In the genomic region with DNA sequence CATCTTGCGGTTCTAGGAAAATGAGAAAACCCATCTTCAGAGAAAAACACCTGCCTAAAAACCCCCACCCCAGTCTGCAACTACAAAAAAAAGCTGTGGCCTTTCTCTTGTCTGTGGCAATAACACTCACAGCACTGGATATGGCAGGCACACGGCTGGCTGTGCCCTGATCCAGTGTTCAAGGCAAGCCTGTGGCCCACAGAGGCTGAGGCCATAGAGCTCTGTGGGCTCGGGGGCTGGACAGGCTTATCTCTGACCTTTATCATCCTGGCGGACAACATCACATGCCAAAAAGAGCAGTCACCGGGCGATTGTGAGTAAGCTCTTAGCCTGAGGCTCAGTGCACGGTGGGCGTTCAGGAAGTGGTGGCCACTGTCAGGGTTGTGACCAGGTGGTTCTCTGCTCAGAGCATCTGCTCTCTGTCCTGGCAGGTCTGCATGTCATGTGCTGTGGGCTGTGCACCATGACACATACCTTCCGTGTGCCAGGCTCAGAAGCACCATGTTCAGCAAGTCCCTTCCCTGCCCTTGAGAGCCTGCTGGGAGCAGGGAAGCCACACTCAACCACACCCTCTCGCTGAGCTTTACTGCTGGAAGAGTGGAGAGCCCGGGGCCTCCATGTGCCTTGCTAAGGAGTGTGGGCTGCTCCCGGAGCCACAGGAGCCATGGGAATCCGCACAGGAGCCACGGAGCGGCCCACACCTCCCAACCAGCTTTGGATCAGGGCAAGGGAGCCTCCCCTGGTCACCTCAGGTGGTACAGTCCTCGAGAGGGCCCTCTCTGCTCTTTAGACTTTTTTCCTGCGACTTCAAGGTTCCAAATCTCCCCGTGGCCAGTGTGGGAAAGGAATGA, we compare ENCODE assay signal across 8 cellular contexts. TPM values are rescaled to one million over a fixed set of nuclear protein-coding genes. Genes with fewer than 3 reads are reported as not detected.
DNase-seq lines count a peak whose midpoint lies in the region; ATAC-seq and TF ChIP-seq lines count a peak whose summit lies in the region.

No MANE protein-coding gene starts in this region.

- intact Hi-C loops in right cardiac atrium (cut with DNase I) = no loop called here

- no peak for TF ChIP-seq POLR2A in gastroesophageal sphincter (IDR thresholded peaks at IDR 0.05)

- no peak overlapping the region for H3K9ac ChIP-seq in H9 (ENCODE audit: extremely low read depth, insufficient read length, low read length)
- peak overlapping the region; percentile 12; the same call in 1 of the 2 replicates for H3K9ac ChIP-seq in SU-DHL-6 (ENCODE audit: low read length)

- H3K36me3 Mint-ChIP-seq in H9 (ENCODE audit: insufficient read depth in 1 of 3, low read depth in 3 of 3) = no peaks in the 10 kb centered on the region

- TF ChIP-seq CTCF in BE2C (IDR thresholded peaks at IDR 0.05; ENCODE audit: low read depth, low read length) = no peak
- peak; percentile 38; the same call in 2 of the 3 replicates for TF ChIP-seq CTCF in H9 (conservative IDR thresholded peaks at IDR 0.05)
- TF ChIP-seq CTCF in SU-DHL-6 (IDR thresholded peaks at IDR 0.05; ENCODE audit: insufficient read depth, low read length, poor library complexity, severe bottlenecking) = no peak
- no peak for TF ChIP-seq CTCF in gastroesophageal sphincter (IDR thresholded peaks at IDR 0.05)

- H3K4me1 ChIP-seq in BE2C = peaks cover 8% of the 10 kb centered on the region
- H3K4me1 ChIP-seq in H9 (ENCODE audit: insufficient read depth, low read length) = 0 out of 2 replicates have a peak, but pooled peaks cover 2% of the 10 kb centered on the region
- H3K4me1 ChIP-seq in right cardiac atrium (ENCODE audit: control insufficient read depth, insufficient read depth, low read length) = peaks cover 2% of the 10 kb centered on the region
- peaks cover 0 to 7% (median under 1%) of the 10 kb centered on the region in 3 donors for H3K4me1 ChIP-seq in gastroesophageal sphincter

- H3K23me2 ChIP-seq in H9 (ENCODE audit: insufficient read length, low read depth, low read length, poor library complexity, severe bottlenecking) = no peaks in the 10 kb centered on the region

- no peak overlapping the region for H3T11ph ChIP-seq in H9 (ENCODE audit: low read length)

- no peak overlapping the region for H2AK5ac ChIP-seq in H9 (ENCODE audit: insufficient read length, low read length)

- no peak overlapping the region for H2AFZ ChIP-seq in H9 (ENCODE audit: low read length)
- H2AFZ ChIP-seq in SU-DHL-6 (ENCODE audit: low read depth, low read length, severe bottlenecking) = peak overlapping the region; percentile 47

- no peak for TF ChIP-seq EP300 in gastroesophageal sphincter (IDR thresholded peaks at IDR 0.05)

- H3K36me3 ChIP-seq in BE2C (no peaks in the 10 kb centered on the region), SU-DHL-6 (ENCODE audit: low read length) (no peaks in the 10 kb centered on the region), gastroesophageal sphincter (no peaks in the 10 kb centered on the region)

- H3K9me3 ChIP-seq in BE2C (no peaks in the 10 kb centered on the region), H9 (ENCODE audit: control insufficient read depth, low read depth, low read length) (no peaks in the 10 kb centered on the region), SU-DHL-6 (ENCODE audit: insufficient read depth, low read length) (no peaks in the 10 kb centered on the region), right cardiac atrium (ENCODE audit: control insufficient read depth, low read length) (no peaks in the 10 kb centered on the region), gastroesophageal sphincter (no peaks in the 10 kb centered on the region)

- no peaks in the 10 kb centered on the region for H3F3A ChIP-seq in SU-DHL-6 (ENCODE audit: insufficient read depth)

- no peaks in the 10 kb centered on the region for H4K20me1 ChIP-seq in H9 (ENCODE audit: control insufficient read depth, insufficient read depth, insufficient read length)
- no peaks in the 10 kb centered on the region for H4K20me1 ChIP-seq in SU-DHL-6 (ENCODE audit: low read depth, low read length)

- H2BK120ac ChIP-seq in H9 (ENCODE audit: low read depth, low read length, poor library complexity, severe bottlenecking) = no peak overlapping the region

- H3K14ac ChIP-seq in H9 (ENCODE audit: insufficient read depth, low read length) = no peak overlapping the region; the same call in 1 of the 2 replicates

- ATAC-seq in right cardiac atrium (peak; percentile 50 to 67), HG02840 (IDR thresholded peaks at IDR 0.05; ENCODE audit: low FRiP score, unreplicated experiment) (no peak), gastroesophageal sphincter (no peak), HG03469 (IDR thresholded peaks at IDR 0.05; ENCODE audit: unreplicated experiment) (no peak), GM21381 (IDR thresholded peaks at IDR 0.05; ENCODE audit: unreplicated experiment) (no peak)

- H3K27me3 ChIP-seq in BE2C (no peaks in the 10 kb centered on the region), H9 (ENCODE audit: insufficient read depth, low read length) (no peaks in the 10 kb centered on the region), SU-DHL-6 (ENCODE audit: low read length) (no peaks in the 10 kb centered on the region), right cardiac atrium (ENCODE audit: control insufficient read depth, insufficient read depth) (no peaks in the 10 kb centered on the region), gastroesophageal sphincter (no peaks in the 10 kb centered on the region)

- H3K56ac ChIP-seq in H9 (ENCODE audit: insufficient read length, low read depth, low read length) = no peak overlapping the region

- H3K4me3 ChIP-seq in BE2C (ENCODE audit: low read depth, low read length) = no peak overlapping the region; the same call in 1 of the 2 replicates
- H3K4me3 ChIP-seq in SU-DHL-6 (ENCODE audit: insufficient read depth, low read length, poor library complexity, severe bottlenecking) = no peak overlapping the region
- H3K4me3 ChIP-seq in right cardiac atrium (ENCODE audit: low read length) = no peak overlapping the region
- H3K4me3 ChIP-seq in gastroesophageal sphincter = no peak overlapping the region

- no peaks in the 10 kb centered on the region for H3K79me1 ChIP-seq in H9 (ENCODE audit: insufficient read depth, low read depth, low read length, poor library complexity, severe bottlenecking)

- H3K4me1 Mint-ChIP-seq in H9 = peaks cover 4 to 19% of the 10 kb centered on the region in 2 experiments

- H3K27ac ChIP-seq in H9 (ENCODE audit: insufficient read length, low read depth, low read length) (no peak overlapping the region), SU-DHL-6 (ENCODE audit: low read depth, low read length) (peak overlapping the region; percentile 41), right cardiac atrium (ENCODE audit: low read length) (no peak overlapping the region), gastroesophageal sphincter (no peak overlapping the region)

- no peak overlapping the region for H3K4me2 ChIP-seq in H9 (ENCODE audit: insufficient read depth, insufficient read length, low read length)
- peak overlapping the region; percentile 25 for H3K4me2 ChIP-seq in SU-DHL-6 (ENCODE audit: low read depth, low read length, poor library complexity, severe bottlenecking)

- no peaks in the 10 kb centered on the region for H3K9me2 ChIP-seq in SU-DHL-6 (replicated peaks; ENCODE audit: insufficient read depth, low read length)

- no peak overlapping the region for H4K5ac ChIP-seq in H9 (ENCODE audit: insufficient read length, low read depth, low read length)

- no peak overlapping the region for H3K4ac ChIP-seq in H9 (ENCODE audit: low read depth, low read length)

- H3K9me3 Mint-ChIP-seq in H9 = no peaks in the 10 kb centered on the region

- WGBS in H9 (ENCODE audit: extremely low coverage, insufficient read length, low lambda C conversion rate) = no CpG with 5 or more reads among the region's 18 CpGs
- 55% methylated on average over 18 of the region's 18 CpGs for WGBS in right cardiac atrium
- WGBS in gastroesophageal sphincter (ENCODE audit: low coverage in 1 of 2), 2 donors = 80 to 83% methylated on average over 4 to 7 of the region's 18 CpGs

- no peaks in the 10 kb centered on the region for H3K79me2 ChIP-seq in H9 (ENCODE audit: insufficient read depth, low read length)
- no peaks in the 10 kb centered on the region for H3K79me2 ChIP-seq in SU-DHL-6 (ENCODE audit: insufficient read depth, low read length)

- H2BK15ac ChIP-seq in H9 (ENCODE audit: low read depth, low read length) = no peak overlapping the region

- DNase-seq in BE2C (peak; percentile 75), H9 (peak; percentile 74), right cardiac atrium (peak in 1 of 3 donors; percentile 52)

- no peak overlapping the region for H4K91ac ChIP-seq in H9 (ENCODE audit: insufficient read length, low read depth, low read length)

- H3K23ac ChIP-seq in H9 (ENCODE audit: insufficient read length, low read depth, low read length) = no peak overlapping the region

- no peak overlapping the region for H2BK20ac ChIP-seq in H9 (ENCODE audit: low read depth, low read length, poor library complexity, severe bottlenecking)

- no peak overlapping the region for H4K8ac ChIP-seq in H9 (replicated peaks; ENCODE audit: insufficient read length, low read depth, low read length)

- no peak overlapping the region for H3K4me3 Mint-ChIP-seq in H9

- H3K27me3 Mint-ChIP-seq in H9 (ENCODE audit: low read depth) = no peaks in the 10 kb centered on the region

- peak overlapping the region in 1 of 3 experiments; percentile 52; a peak in 1 of 7 replicates for H3K27ac Mint-ChIP-seq in H9

- peak overlapping the region; percentile 12 for H3K18ac ChIP-seq in H9 (ENCODE audit: insufficient read length, low read depth, low read length)

- H2BK12ac ChIP-seq in H9 (ENCODE audit: insufficient read length, low read depth, low read length) = no peak overlapping the region

- no peak overlapping the region for H2BK5ac ChIP-seq in H9 (ENCODE audit: insufficient read length, low read length)

RNA-seq across cellular contexts. Expression of gene WDR38, which starts 34.6 kb away (rescaled TPM):
- polyA plus RNA-seq in BE2C (2012; ENCODE audit: insufficient read depth, insufficient read length, low read depth) = not detected
- not detected in 2 replicates for total RNA-seq in H9 (2021)
- total RNA-seq in right cardiac atrium = not detected
- 0.09 TPM for polyA plus RNA-seq in right cardiac atrium
- total RNA-seq in gastroesophageal sphincter = not detected

RNA-seq across cellular contexts. Expression of gene OLFML2A, which starts 41.7 kb away (rescaled TPM):
- polyA plus RNA-seq in BE2C (2012; ENCODE audit: insufficient read depth, insufficient read length, low read depth) = 0.09 TPM
- 5.8 and 6.0 TPM in 2 replicates for total RNA-seq in H9 (2021)
- 10 to 100 TPM; 27.4 to 34.4 (median 30.8) TPM for total RNA-seq in right cardiac atrium
- polyA plus RNA-seq in right cardiac atrium = 15.1 TPM
- total RNA-seq in gastroesophageal sphincter = 10 to 100 TPM; 21.7 to 85.7 (median 43.2) TPM

RNA-seq across cellular contexts. Expression of gene RPL35, which starts 43.1 kb away (rescaled TPM):
- polyA plus RNA-seq in BE2C (2012; ENCODE audit: insufficient read depth, insufficient read length, low read depth) = 2,605 TPM
- total RNA-seq in H9 (2021) = 1,840 and 1,901 TPM in 2 replicates
- total RNA-seq in right cardiac atrium = 100 to 1,000 TPM; 696 to 797 (median 747) TPM
- 2,205 TPM for polyA plus RNA-seq in right cardiac atrium
- total RNA-seq in gastroesophageal sphincter = 1,000 to 10,000 TPM; 1,026 to 2,785 (median 2,065) TPM

RNA-seq across cellular contexts. Expression of gene ARPC5L, which starts 43.3 kb away (rescaled TPM):
- 121 TPM for polyA plus RNA-seq in BE2C (2012; ENCODE audit: insufficient read depth, insufficient read length, low read depth)
- total RNA-seq in H9 (2021) (67.7 and 68.9 TPM in 2 replicates), right cardiac atrium (10 to 100 TPM; 31.9 to 37.7 (median 34.9) TPM), gastroesophageal sphincter (10 to 100 TPM; 19.9 to 27.6 (median 20.3) TPM)
- polyA plus RNA-seq in right cardiac atrium = 40.8 TPM

RNA-seq across cellular contexts. Expression of gene NR6A1, which starts 47.5 kb away (rescaled TPM):
- polyA plus RNA-seq in BE2C (2012; ENCODE audit: insufficient read depth, insufficient read length, low read depth) = 0.23 TPM
- total RNA-seq in H9 (2021) = 98.9 and 99.3 TPM in 2 replicates
- 1 to 10 TPM in 1 of 4 donors, under 1 TPM in 3; 0.85 to 1.9 (median 0.93) TPM for total RNA-seq in right cardiac atrium
- polyA plus RNA-seq in right cardiac atrium = 0.57 TPM
- total RNA-seq in gastroesophageal sphincter = 1 to 10 TPM in 1 of 4 donors, under 1 TPM in 3; 0.16 to 4.4 (median 0.62) TPM

Comparison
In these comparisons a context has a peak if more than half of its experiments do, and no peak if none do; other contexts are left out.
1. ATAC-seq: peak in right cardiac atrium (2 of 2); none in HG02840 (single experiment), gastroesophageal sphincter (single experiment), HG03469 (single experiment) and GM21381 (single experiment).